Comparison of ENCODE assay signal across 1 cellular context in genomic region chr12:53005986-53006809, GRCh38.
TF ChIP-seq lines count a peak whose summit lies in the region.

Gene EIF4B, plus strand, starts transcription at chr12:53006456. Its CDS starts 28 bp downstream, at chr12:53006484.

TF ChIP-seq in GM12878, 131 proteins besides CTCF, POLR2A, EP300 and RAD21 (continued from another document):
- TF ChIP-seq CREB1 (IDR thresholded peaks at IDR 0.05; ENCODE audit: low read depth) (peak; percentile 90), MYC (IDR thresholded peaks at IDR 0.05; ENCODE audit: insufficient read depth, insufficient read length, insufficient replicate concordance, low read length, severe bottlenecking) (no peak), NR2C2 (IDR thresholded peaks at IDR 0.05; ENCODE audit: borderline replicate concordance, control insufficient read depth, insufficient read length, low read depth) (no peak), SMAD5 (IDR thresholded peaks at IDR 0.05; ENCODE audit: low read depth) (peak; percentile 55; the same call in 1 of the 2 replicates), SIN3A (IDR thresholded peaks at IDR 0.05; ENCODE audit: low read depth, low read length) (no peak), ZNF274 (IDR thresholded peaks at IDR 0.05; ENCODE audit: insufficient read depth, insufficient read length) (no peak), ZBTB11 (CRISPR knock-in tag; IDR thresholded peaks at IDR 0.05) (0 out of 2 replicates have a peak, but pooled peaks have one; percentile 14), RAD51 (IDR thresholded peaks at IDR 0.05) (peak; percentile 98), ZBTB40 (IDR thresholded peaks at IDR 0.05; ENCODE audit: borderline replicate concordance) (peak; percentile 50; the same call in 1 of the 2 replicates), ELK1 (IDR thresholded peaks at IDR 0.05; ENCODE audit: low read depth, low read length) (peak; percentile 63), SP1 (IDR thresholded peaks at IDR 0.05; ENCODE audit: low read depth, low read length) (peak; percentile 67)
